Comparison of ENCODE assay signal across 21 cellular contexts in the genomic region with DNA sequence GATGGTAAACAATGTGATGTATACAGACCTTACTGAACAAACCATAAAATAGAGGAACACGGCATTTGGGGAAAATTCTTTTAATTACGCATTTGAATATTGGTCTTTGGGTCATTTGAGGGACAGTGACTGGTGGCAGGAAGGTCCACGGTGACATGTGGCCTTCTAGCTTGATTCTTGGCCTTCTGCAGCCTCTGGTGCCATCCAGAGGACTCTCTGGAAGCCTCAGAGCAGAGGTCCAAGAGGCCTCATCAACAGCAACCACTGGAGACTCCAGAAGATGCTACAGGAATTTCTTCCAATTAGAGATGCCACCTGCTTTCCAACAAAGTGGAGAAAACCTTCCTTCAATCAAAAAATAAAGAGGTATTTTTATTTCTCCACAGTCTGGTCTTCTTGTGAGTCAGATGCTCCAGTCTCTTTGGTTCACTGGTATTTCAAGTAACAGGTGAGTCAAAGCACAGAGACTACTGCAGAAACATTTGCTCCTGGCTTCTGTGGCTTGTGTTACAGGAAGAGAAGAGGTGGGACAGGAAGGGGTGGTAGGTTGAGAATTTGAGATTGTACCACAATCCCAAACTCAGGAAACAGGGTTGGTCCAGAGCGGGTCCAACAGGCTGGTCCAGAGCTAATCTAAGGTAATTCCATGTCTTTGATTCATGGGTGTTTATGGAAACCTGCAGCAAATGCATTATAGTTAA.
DNase-seq lines count a peak whose midpoint lies in the region; ATAC-seq and TF ChIP-seq lines count a peak whose summit lies in the region.
"Had no signal": no experiment of that assay in that cellular context is flagged by ENCODE, and none has a peak within 500 bp of the region (broad histone marks: within the 10 kb centered on the region; RNA-seq: fewer than 3 reads in every experiment).

No MANE protein-coding gene starts in this region.

- DNase-seq in activated T-cell treated with anti-CD3 and anti-CD28 coated beads for 24 hours (ENCODE audit: low read depth) (peak; percentile 30), nephron progenitor cell (no peak)
- no peak for DNase-seq in activated T-cell treated with anti-CD3 and anti-CD28 coated beads, Interleukin-2, amount 50 U/mL, for 1 hour
- DNase-seq in T-helper 2 cell treated with Interferon-gamma antibody and Interleukin-4, amounts not matched to agents 5 μg/mL and 100 μg/mL, for 36 hours (ENCODE audit: low spot score), result peak; percentile 44
- DNase-seq in activated naive CD8-positive, alpha-beta T cell treated with anti-CD3 and anti-CD28 coated beads, Interleukin-2, amount 50 U/mL, for 24 hours, result peak; percentile 20
- peak; percentile 39 for DNase-seq in stimulated activated CD8-positive, alpha-beta memory T cell treated with anti-CD3 and anti-CD28 coated beads, Interleukin-4, amount 100 ng/mL, for 48 hours
- DNase-seq in effector memory CD8-positive, alpha-beta T cell, result no peak
- no peak for DNase-seq in activated effector memory CD4-positive, alpha-beta T cell treated with Interleukin-2 at 50 U/mL for 16 hours
- DNase-seq: C1 segment of cervical spinal cord; colonic mucosa; DMS79 treated with DMSO at 0.1 percent for 48 hours; foreskin fibroblast; GM23248; IMR-90; left lung; NCI-H187 treated with DMSO at 0.1 percent for 48 hours; ovary; Right ventricle myocardium superior; stimulated activated naive CD4-positive, alpha-beta T cell; upper lobe of left lung; WERI-Rb-1 had no signal

- TF ChIP-seq CTCF in nephron progenitor cell (IDR thresholded peaks at IDR 0.05), result no peak

- ATAC-seq in activated naive CD8-positive, alpha-beta T cell treated with anti-CD3 and anti-CD28 coated beads, Interleukin-2, amount 50 U/mL, for 24 hours, result peak; percentile 57
- ATAC-seq in effector memory CD8-positive, alpha-beta T cell (replicated peaks), result no peak
- ATAC-seq: left lung had no signal

- no peaks in the 10 kb centered on the region for H3K9me3 Mint-ChIP-seq in T-helper 2 cell treated with Interferon-gamma antibody and Interleukin-4, amounts not matched to agents 5 μg/mL and 100 μg/mL, for 36 hours
- H3K9me3 Mint-ChIP-seq in activated naive CD8-positive, alpha-beta T cell treated with anti-CD3 and anti-CD28 coated beads, Interleukin-2, amount 50 U/mL, for 24 hours, result no peaks in the 10 kb centered on the region
- H3K9me3 Mint-ChIP-seq in nephron progenitor cell, result no peaks in the 10 kb centered on the region
- no peaks in the 10 kb centered on the region for H3K9me3 Mint-ChIP-seq in effector memory CD8-positive, alpha-beta T cell

- peak overlapping the region; percentile 2 for H3K4me3 Mint-ChIP-seq in T-helper 2 cell treated with Interferon-gamma antibody and Interleukin-4, amounts not matched to agents 5 μg/mL and 100 μg/mL, for 36 hours
- peak overlapping the region; percentile 72 for H3K4me3 Mint-ChIP-seq in activated naive CD8-positive, alpha-beta T cell treated with anti-CD3 and anti-CD28 coated beads, Interleukin-2, amount 50 U/mL, for 24 hours
- H3K4me3 Mint-ChIP-seq in nephron progenitor cell, result no peak overlapping the region
- no peak overlapping the region for H3K4me3 Mint-ChIP-seq in effector memory CD8-positive, alpha-beta T cell

- no peaks in the 10 kb centered on the region for H3K27me3 Mint-ChIP-seq in T-helper 2 cell treated with Interferon-gamma antibody and Interleukin-4, amounts not matched to agents 5 μg/mL and 100 μg/mL, for 36 hours (ENCODE audit: low read depth)
- H3K27me3 Mint-ChIP-seq in activated naive CD8-positive, alpha-beta T cell treated with anti-CD3 and anti-CD28 coated beads, Interleukin-2, amount 50 U/mL, for 24 hours, result no peaks in the 10 kb centered on the region
- H3K27me3 Mint-ChIP-seq in nephron progenitor cell (ENCODE audit: low read depth, poor library complexity), result peaks cover 68% of the 10 kb centered on the region
- H3K27me3 Mint-ChIP-seq in effector memory CD8-positive, alpha-beta T cell, result peaks cover 29 to 44% of the 10 kb centered on the region in 2 donors

- H3K27ac Mint-ChIP-seq in T-helper 2 cell treated with Interferon-gamma antibody and Interleukin-4, amounts not matched to agents 5 μg/mL and 100 μg/mL, for 36 hours, result no peak overlapping the region
- peak overlapping the region; percentile 96 for H3K27ac Mint-ChIP-seq in activated naive CD8-positive, alpha-beta T cell treated with anti-CD3 and anti-CD28 coated beads, Interleukin-2, amount 50 U/mL, for 24 hours
- no peak overlapping the region for H3K27ac Mint-ChIP-seq in nephron progenitor cell
- H3K27ac Mint-ChIP-seq in effector memory CD8-positive, alpha-beta T cell, result no peak overlapping the region

- peaks cover 46% of the 10 kb centered on the region for H3K4me1 Mint-ChIP-seq in T-helper 2 cell treated with Interferon-gamma antibody and Interleukin-4, amounts not matched to agents 5 μg/mL and 100 μg/mL, for 36 hours (ENCODE audit: low read depth)
- peaks cover 84% of the 10 kb centered on the region for H3K4me1 Mint-ChIP-seq in activated naive CD8-positive, alpha-beta T cell treated with anti-CD3 and anti-CD28 coated beads, Interleukin-2, amount 50 U/mL, for 24 hours
- H3K4me1 Mint-ChIP-seq in nephron progenitor cell, result peaks cover 5% of the 10 kb centered on the region
- peaks cover 12 to 14% of the 10 kb centered on the region in 2 donors for H3K4me1 Mint-ChIP-seq in effector memory CD8-positive, alpha-beta T cell (ENCODE audit: low read depth in 2 of 2)

- H3K36me3 Mint-ChIP-seq in T-helper 2 cell treated with Interferon-gamma antibody and Interleukin-4, amounts not matched to agents 5 μg/mL and 100 μg/mL, for 36 hours (ENCODE audit: low read depth), result no peaks in the 10 kb centered on the region
- peaks cover 10% of the 10 kb centered on the region for H3K36me3 Mint-ChIP-seq in activated naive CD8-positive, alpha-beta T cell treated with anti-CD3 and anti-CD28 coated beads, Interleukin-2, amount 50 U/mL, for 24 hours (ENCODE audit: low read depth)
- no peaks in the 10 kb centered on the region for H3K36me3 Mint-ChIP-seq in nephron progenitor cell (ENCODE audit: low read depth)
- H3K36me3 Mint-ChIP-seq in effector memory CD8-positive, alpha-beta T cell (ENCODE audit: insufficient read depth), result no peaks in the 10 kb centered on the region

Comparison
In these comparisons a context has a peak if more than half of its experiments do, and no peak if none do; other contexts are left out.
1. DNase-seq: peak in activated T-cell treated with anti-CD3 and anti-CD28 coated beads for 24 hours (single experiment), T-helper 2 cell treated with Interferon-gamma antibody and Interleukin-4, amounts not matched to agents 5 μg/mL and 100 μg/mL, for 36 hours (single experiment), activated naive CD8-positive, alpha-beta T cell treated with anti-CD3 and anti-CD28 coated beads, Interleukin-2, amount 50 U/mL, for 24 hours (single experiment) and stimulated activated CD8-positive, alpha-beta memory T cell treated with anti-CD3 and anti-CD28 coated beads, Interleukin-4, amount 100 ng/mL, for 48 hours (single experiment); none in activated T-cell treated with anti-CD3 and anti-CD28 coated beads, Interleukin-2, amount 50 U/mL, for 1 hour (single experiment), nephron progenitor cell (single experiment), effector memory CD8-positive, alpha-beta T cell (0 of 3) and activated effector memory CD4-positive, alpha-beta T cell treated with Interleukin-2 at 50 U/mL for 16 hours (single experiment).
2. H3K4me3 Mint-ChIP-seq: peak in T-helper 2 cell treated with Interferon-gamma antibody and Interleukin-4, amounts not matched to agents 5 μg/mL and 100 μg/mL, for 36 hours (single experiment) and activated naive CD8-positive, alpha-beta T cell treated with anti-CD3 and anti-CD28 coated beads, Interleukin-2, amount 50 U/mL, for 24 hours (single experiment); none in nephron progenitor cell (single experiment) and effector memory CD8-positive, alpha-beta T cell (0 of 2).